ENCODE assay signal across 1 cellular context in the genomic region with DNA sequence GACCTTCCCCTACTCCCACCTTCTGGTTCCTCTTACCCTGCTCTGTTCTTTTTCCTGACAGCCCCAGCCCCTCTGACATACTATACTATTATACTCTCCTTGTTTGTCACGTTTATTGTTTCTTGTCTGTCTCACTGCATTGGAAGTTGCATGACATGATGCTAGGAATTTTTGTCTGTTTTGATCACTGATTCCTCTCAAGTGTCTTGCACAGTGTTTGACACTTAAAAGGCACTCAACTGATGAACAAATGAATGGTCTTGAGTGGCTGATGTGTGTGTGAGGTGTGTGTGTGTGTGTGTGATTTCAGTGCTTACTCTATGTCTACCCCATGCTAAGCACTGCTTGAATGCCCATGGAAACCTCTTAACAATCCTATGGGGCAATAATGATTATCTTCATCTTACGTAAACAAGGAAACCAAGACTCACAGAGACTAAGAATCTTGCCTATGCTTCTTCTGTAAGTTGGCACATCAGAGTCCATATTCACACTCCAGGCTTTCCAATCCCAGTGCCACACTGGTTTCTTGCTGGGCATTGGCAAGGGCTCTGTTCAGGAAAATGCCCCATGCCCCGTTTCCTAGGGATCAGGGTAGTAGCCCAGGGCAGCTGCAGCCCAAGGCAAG.
TF ChIP-seq lines count a peak whose summit lies in the region.

No MANE protein-coding gene starts in this region.

TF ChIP-seq in neural cell, 6 proteins besides CTCF, POLR2A, EP300 and RAD21:
- TF ChIP-seq POLR2AphosphoS5 (IDR thresholded peaks at IDR 0.05) (peak; percentile 71), EZH2 (IDR thresholded peaks at IDR 0.05; ENCODE audit: borderline replicate concordance, insufficient read depth, low read length, poor library complexity, severe bottlenecking) (no peak)
- TF ChIP-seq, protein P1, sequence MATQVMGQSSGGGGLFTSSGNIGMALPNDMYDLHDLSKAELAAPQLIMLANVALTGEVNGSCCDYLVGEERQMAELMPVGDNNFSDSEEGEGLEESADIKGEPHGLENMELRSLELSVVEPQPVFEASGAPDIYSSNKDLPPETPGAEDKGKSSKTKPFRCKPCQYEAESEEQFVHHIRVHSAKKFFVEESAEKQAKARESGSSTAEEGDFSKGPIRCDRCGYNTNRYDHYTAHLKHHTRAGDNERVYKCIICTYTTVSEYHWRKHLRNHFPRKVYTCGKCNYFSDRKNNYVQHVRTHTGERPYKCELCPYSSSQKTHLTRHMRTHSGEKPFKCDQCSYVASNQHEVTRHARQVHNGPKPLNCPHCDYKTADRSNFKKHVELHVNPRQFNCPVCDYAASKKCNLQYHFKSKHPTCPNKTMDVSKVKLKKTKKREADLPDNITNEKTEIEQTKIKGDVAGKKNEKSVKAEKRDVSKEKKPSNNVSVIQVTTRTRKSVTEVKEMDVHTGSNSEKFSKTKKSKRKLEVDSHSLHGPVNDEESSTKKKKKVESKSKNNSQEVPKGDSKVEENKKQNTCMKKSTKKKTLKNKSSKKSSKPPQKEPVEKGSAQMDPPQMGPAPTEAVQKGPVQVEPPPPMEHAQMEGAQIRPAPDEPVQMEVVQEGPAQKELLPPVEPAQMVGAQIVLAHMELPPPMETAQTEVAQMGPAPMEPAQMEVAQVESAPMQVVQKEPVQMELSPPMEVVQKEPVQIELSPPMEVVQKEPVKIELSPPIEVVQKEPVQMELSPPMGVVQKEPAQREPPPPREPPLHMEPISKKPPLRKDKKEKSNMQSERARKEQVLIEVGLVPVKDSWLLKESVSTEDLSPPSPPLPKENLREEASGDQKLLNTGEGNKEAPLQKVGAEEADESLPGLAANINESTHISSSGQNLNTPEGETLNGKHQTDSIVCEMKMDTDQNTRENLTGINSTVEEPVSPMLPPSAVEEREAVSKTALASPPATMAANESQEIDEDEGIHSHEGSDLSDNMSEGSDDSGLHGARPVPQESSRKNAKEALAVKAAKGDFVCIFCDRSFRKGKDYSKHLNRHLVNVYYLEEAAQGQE (IDR thresholded peaks at IDR 0.05; ENCODE audit: borderline replicate concordance): no peak
